12 cellular contexts compared by ENCODE assay signal in the genomic region with DNA sequence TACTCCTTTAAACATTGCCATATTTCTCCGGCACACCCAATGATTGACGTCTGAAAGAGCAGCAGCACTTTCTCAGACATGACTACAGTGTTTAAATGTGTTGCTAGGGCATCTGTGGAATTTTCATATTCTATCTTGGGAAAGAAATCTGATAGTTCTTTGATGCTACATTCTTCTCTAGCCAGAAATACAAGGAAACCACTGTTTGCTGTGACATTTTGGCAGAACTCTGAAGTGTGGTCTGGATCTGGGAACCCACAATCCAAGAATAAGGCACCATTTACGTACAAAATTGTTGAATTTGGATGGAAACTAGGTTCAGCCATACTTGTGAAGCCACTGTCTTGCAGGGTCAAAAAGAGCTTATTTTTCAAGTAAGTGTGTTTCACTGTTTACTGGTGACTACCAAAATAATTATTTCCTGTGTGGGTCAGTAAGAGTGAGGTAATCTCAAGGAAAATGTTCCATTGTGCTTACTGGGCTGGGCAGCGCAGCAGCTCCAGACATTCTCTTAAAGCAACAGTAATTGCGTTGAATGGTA. TPM values are rescaled to one million over a fixed set of nuclear protein-coding genes. Genes with fewer than 3 reads are reported as not detected.
DNase-seq lines count a peak whose midpoint lies in the region; ATAC-seq and TF ChIP-seq lines count a peak whose summit lies in the region.
"Had no signal": no experiment of that assay in that cellular context is flagged by ENCODE, and none has a peak within 500 bp of the region (broad histone marks: within the 10 kb centered on the region; RNA-seq: fewer than 3 reads in every experiment).

No MANE protein-coding gene starts in this region.

- H3K27me3 Mint-ChIP-seq in immature natural killer cell (ENCODE audit: low read depth in 3 of 3) = peaks cover 5 to 22% (median 14%) of the 10 kb centered on the region in 3 donors
- H3K27me3 Mint-ChIP-seq: central memory CD8-positive, alpha-beta T cell had no signal

- peaks cover 70% of the 10 kb centered on the region for H3K4me1 ChIP-seq in adipocyte (ENCODE audit: control insufficient read depth, insufficient read depth, low read length)
- peaks cover 41% of the 10 kb centered on the region for H3K4me1 ChIP-seq in foreskin keratinocyte
- no peaks in the 10 kb centered on the region for H3K4me1 ChIP-seq in A673 (ENCODE audit: insufficient read depth, low read length, poor library complexity, severe bottlenecking)

- H3K9ac ChIP-seq in adipocyte (ENCODE audit: low read length) = peak overlapping the region; percentile 60

- CTCF ChIA-PET in A673 (lab: Charles Lee) = no interaction called here

- H3K4me3 ChIP-seq in adipocyte (ENCODE audit: low read length) (peak overlapping the region; percentile 4), retinal pigment epithelial cell (ENCODE audit: low read length) (no peak overlapping the region), A673 (ENCODE audit: low read depth, low read length, poor library complexity, severe bottlenecking) (no peak overlapping the region)

- no peaks in the 10 kb centered on the region for H3K36me3 ChIP-seq in adipocyte (ENCODE audit: control insufficient read depth, insufficient read depth, low read length, severe bottlenecking)
- no peaks in the 10 kb centered on the region for H3K36me3 ChIP-seq in A673 (ENCODE audit: insufficient read depth, low read length, poor library complexity, severe bottlenecking)

- POLR2A ChIA-PET in A673 (lab: Charles Lee; ENCODE audit: low non-redundant PET) = no interaction called here

- DNase-seq in COLO829 (ENCODE audit: low spot score) (peak; percentile 92), adipocyte (ENCODE audit: low read depth) (peak; percentile 83), foreskin keratinocyte (peak; percentile 42 to 70), retinal pigment epithelial cell (ENCODE audit: low read depth) (peak; percentile 56), immature natural killer cell (no peak), A673 (ENCODE audit: low spot score) (no peak), SHP77 treated with DMSO at 0.1 percent for 48 hours (lab: John Stamatoyannopoulos, UW) (no peak)
- DNase-seq in activated CD4-positive, alpha-beta T cell treated with anti-CD3 and anti-CD28 coated beads, Interleukin-2, amount 50 U/mL, for 48 hours = no peak
- DNase-seq: activated CD4-positive, CD25-positive, alpha-beta regulatory T cell treated with anti-CD3 and anti-CD28 coated beads, Interleukin-2, amount 50 U/mL, for 72 hours; natural killer cell; NCI-H2107 had no signal

- H3K4me3 Mint-ChIP-seq in immature natural killer cell = no peak overlapping the region
- H3K4me3 Mint-ChIP-seq: central memory CD8-positive, alpha-beta T cell; natural killer cell had no signal

- peaks cover 13 to 18% of the 10 kb centered on the region in 2 donors for H3K4me1 Mint-ChIP-seq in immature natural killer cell

- H3K27ac ChIP-seq in foreskin keratinocyte = peak overlapping the region; percentile 90
- H3K27ac ChIP-seq in A673 (ENCODE audit: low read depth, low read length, poor library complexity, severe bottlenecking) = no peak overlapping the region

- H3K27me3 ChIP-seq in adipocyte (replicated peaks; ENCODE audit: control insufficient read depth, insufficient read depth, low read length) (no peaks in the 10 kb centered on the region), foreskin keratinocyte (no peaks in the 10 kb centered on the region), A673 (replicated peaks; ENCODE audit: insufficient read depth, low read depth, low read length, poor library complexity) (no peaks in the 10 kb centered on the region)

- no peak overlapping the region for H3K27ac Mint-ChIP-seq in immature natural killer cell
- H3K27ac Mint-ChIP-seq: natural killer cell had no signal

- no TSS peak for BruUV-seq in A673 (replicated peaks; lab: Mats Ljungman, UMichigan)

- H3K9me3 Mint-ChIP-seq in immature natural killer cell = no peaks in the 10 kb centered on the region
- H3K9me3 Mint-ChIP-seq: central memory CD8-positive, alpha-beta T cell; natural killer cell had no signal

- no peak for TF ChIP-seq CTCF in foreskin keratinocyte (conservative IDR thresholded peaks at IDR 0.05)
- no peak for TF ChIP-seq CTCF in retinal pigment epithelial cell (conservative IDR thresholded peaks at IDR 0.05; ENCODE audit: low read depth, low read length)
- no peak for TF ChIP-seq CTCF in A673 (conservative IDR thresholded peaks at IDR 0.05; ENCODE audit: low read depth, low read length)

- H3K36me3 Mint-ChIP-seq in immature natural killer cell = peaks cover 0 to 4% (median 0%) of the 10 kb centered on the region in 3 donors
- H3K36me3 Mint-ChIP-seq: natural killer cell had no signal

- H3K9me3 ChIP-seq in adipocyte (ENCODE audit: control insufficient read depth, low read length) (no peaks in the 10 kb centered on the region), A673 (ENCODE audit: low read depth, low read length, poor library complexity, severe bottlenecking) (no peaks in the 10 kb centered on the region)

- no peak for ATAC-seq in foreskin keratinocyte
- ATAC-seq: natural killer cell had no signal

- intact Hi-C loops in A673 (cut with micrococcal nuclease; ENCODE audit: unreplicated experiment) = no loop called here

RNA-seq across cellular contexts. Expression of a gene that starts 21.3 kb away (rescaled TPM):
- total RNA-seq in foreskin keratinocyte (not detected in 2 replicates), A673 (2021) (not detected in 2 replicates)
- polyA plus RNA-seq in foreskin keratinocyte (not detected in 2 replicates), immature natural killer cell (under 1 TPM; 0.04 to 0.37 (median 0.13) TPM)

Comparison
In these comparisons a context has a peak if more than half of its experiments do, and no peak if none do; other contexts are left out.
1. DNase-seq: peak in COLO829 (single experiment), adipocyte (single experiment), foreskin keratinocyte (2 of 2) and retinal pigment epithelial cell (single experiment); none in immature natural killer cell (0 of 3), A673 (single experiment), activated CD4-positive, alpha-beta T cell treated with anti-CD3 and anti-CD28 coated beads, Interleukin-2, amount 50 U/mL, for 48 hours (0 of 2) and SHP77 treated with DMSO at 0.1 percent for 48 hours (single experiment).